ENCODE assay signal across 21 cellular contexts in genomic region chr6:33010356-33010755, GRCh38. TPM values are rescaled to one million over a fixed set of nuclear protein-coding genes. Genes with fewer than 3 reads are reported as not detected.
DNase-seq lines count a peak whose midpoint lies in the region; ATAC-seq and TF ChIP-seq lines count a peak whose summit lies in the region.
"Had no signal": no experiment of that assay in that cellular context is flagged by ENCODE, and none has a peak within 500 bp of the region (broad histone marks: within the 10 kb centered on the region; RNA-seq: fewer than 3 reads in every experiment).

No MANE protein-coding gene starts in this region.

- H3K27ac Mint-ChIP-seq in activated B cell treated with CpG ODN at 0.5 μM for 24 hours (peak overlapping the region; percentile 68), naive B cell (peak overlapping the region; percentile 57 to 98 (median 90)), type B pancreatic cell (no peak overlapping the region)

- H3K27ac ChIP-seq in BLaER1 (peak overlapping the region; percentile 82; the same call in 1 of the 2 replicates), HEK293 (ENCODE audit: extremely low read depth, low read depth, low read length) (no peak overlapping the region)
- H3K27ac ChIP-seq: KMS-11, SJSA1 had no signal

- H3K9me3 ChIP-seq in BLaER1 = no peaks in the 10 kb centered on the region
- no peaks in the 10 kb centered on the region for H3K9me3 ChIP-seq in HEK293 (ENCODE audit: control insufficient read depth, insufficient read depth, low read depth, low read length)
- H3K9me3 ChIP-seq: BE2C, SJSA1 had no signal

- TF ChIP-seq CTCF in HEK293 (tag by site-specific recombination; IDR thresholded peaks at IDR 0.05) = no peak
- TF ChIP-seq CTCF in activated B cell treated with CpG ODN at 0.5 μM for 24 hours (IDR thresholded peaks at IDR 0.05) = no peak
- no peak for TF ChIP-seq CTCF in type B pancreatic cell (conservative IDR thresholded peaks at IDR 0.05)

- no peaks in the 10 kb centered on the region for H4K20me1 ChIP-seq in BLaER1

- peaks cover 66% of the 10 kb centered on the region for H3K4me1 Mint-ChIP-seq in activated B cell treated with CpG ODN at 0.5 μM for 24 hours
- H3K4me1 Mint-ChIP-seq in naive B cell = peaks cover 51 to 64% (median 55%) of the 10 kb centered on the region in 3 donors
- peaks cover 14% of the 10 kb centered on the region for H3K4me1 Mint-ChIP-seq in type B pancreatic cell (ENCODE audit: unreplicated experiment)

- no peaks in the 10 kb centered on the region for H3K27me3 ChIP-seq in BLaER1

- intact Hi-C loops in activated B cell treated with CpG ODN at 0.5 μM for 24 hours (cut with micrococcal nuclease) = no loop called here

- CTCF ChIA-PET in HEK293 (lab: Yijun Ruan, JAX) = interaction anchor here (0.5 to 8.8 kb wide), 11 partner anchors 10 to 1240 kb away, joined by 3 to 106 read pairs (median 4); no protein-coding TSS in a partner anchor
- CTCF ChIA-PET in activated B cell treated with CpG ODN at 0.5 μM for 24 hours (lab: Charles Lee) = interaction anchor here (0.6 to 10.8 kb wide), 5 partner anchors 74 to 239 kb away, joined by 3 to 240 read pairs (median 5); no protein-coding TSS in a partner anchor

- H3K4me1 ChIP-seq in BLaER1 (peaks cover 38% of the 10 kb centered on the region), HEK293 (ENCODE audit: control insufficient read depth, insufficient read depth, low read length) (no peaks in the 10 kb centered on the region)
- H3K4me1 ChIP-seq: BE2C, SJSA1 had no signal

- POLR2A ChIA-PET in HEK293 (lab: Yijun Ruan, JAX) (interaction anchor here (1.1 kb wide), 1 partner anchor 26 kb away, joined by 3 read pairs; no protein-coding TSS in a partner anchor), activated B cell treated with CpG ODN at 0.5 μM for 24 hours (lab: Charles Lee) (interaction anchor here (0.6 to 28.8 kb wide), 9 partner anchors 8 to 172 kb away, joined by 3 to 2264 read pairs (median 5); partner anchors contain the start of genes BRD2, HLA-DPA1, HLA-DPB1 and TAP2)

- no peak overlapping the region for H3K4me3 Mint-ChIP-seq in activated B cell treated with CpG ODN at 0.5 μM for 24 hours
- peak overlapping the region in 3 of 8 donors; percentile 12 to 39 (median 28) for H3K4me3 Mint-ChIP-seq in naive B cell
- H3K4me3 Mint-ChIP-seq in type B pancreatic cell = no peak overlapping the region

- no peak for ATAC-seq in activated B cell treated with CpG ODN at 0.5 μM for 24 hours (ENCODE audit: low read depth)
- ATAC-seq in naive B cell (ENCODE audit: low read depth in 2 of 2) = no peak
- no peak for ATAC-seq in HG03196 (IDR thresholded peaks at IDR 0.05; ENCODE audit: unreplicated experiment)
- ATAC-seq: CD8-positive, alpha-beta T cell had no signal

- no peak overlapping the region for H3K9ac ChIP-seq in BLaER1
- H3K9ac ChIP-seq: KMS-11 had no signal

- no peaks in the 10 kb centered on the region for H3K9me3 Mint-ChIP-seq in activated B cell treated with CpG ODN at 0.5 μM for 24 hours
- H3K9me3 Mint-ChIP-seq in naive B cell = no peaks in the 10 kb centered on the region
- no peaks in the 10 kb centered on the region for H3K9me3 Mint-ChIP-seq in type B pancreatic cell
- H3K9me3 Mint-ChIP-seq: CD8-positive, alpha-beta T cell had no signal

- H3K36me3 Mint-ChIP-seq in activated B cell treated with CpG ODN at 0.5 μM for 24 hours (ENCODE audit: low read depth) = peaks cover 40% of the 10 kb centered on the region
- H3K36me3 Mint-ChIP-seq in naive B cell = peaks cover 6 to 38% of the 10 kb centered on the region in 2 donors
- H3K36me3 Mint-ChIP-seq in type B pancreatic cell = no peaks in the 10 kb centered on the region

- H3K27me3 Mint-ChIP-seq in activated B cell treated with CpG ODN at 0.5 μM for 24 hours = no peaks in the 10 kb centered on the region
- H3K27me3 Mint-ChIP-seq in naive B cell = no peaks in the 10 kb centered on the region
- H3K27me3 Mint-ChIP-seq in type B pancreatic cell = peaks cover 48% of the 10 kb centered on the region

- H3K4me3 ChIP-seq in BLaER1 = no peak overlapping the region
- no peak overlapping the region for H3K4me3 ChIP-seq in HEK293 (ENCODE audit: low read depth, low read length)
- H3K4me3 ChIP-seq: SJSA1 had no signal

- H3K36me3 ChIP-seq in BLaER1 (peaks cover 28% of the 10 kb centered on the region), HEK293 (ENCODE audit: control insufficient read depth in 2 of 2, insufficient read depth in 1 of 2, low read length in 2 of 2) (no peaks in the 10 kb centered on the region)
- H3K36me3 ChIP-seq: BE2C, SJSA1 had no signal

- DNase-seq in activated B cell treated with CpG ODN at 0.5 μM for 24 hours = no peak
- DNase-seq in naive B cell = no peak
- DNase-seq in SHP77 treated with DMSO at 0.1 percent for 48 hours (lab: John Stamatoyannopoulos, UW) = no peak
- no peak for DNase-seq in type B pancreatic cell (ENCODE audit: extremely low spot score, unreplicated experiment)
- no peak for DNase-seq in activated T-cell treated with anti-CD3 and anti-CD28 coated beads, Interleukin-2, amount 50 U/mL, for 1 hour
- DNase-seq: BE2C; CD8-positive, alpha-beta T cell; DMS53; EL; NCI-H1048; NCI-H1436 treated with DMSO at 0.1 percent for 48 hours; NCI-H2029; NCI-H2171; SW 1271 had no signal

- H3K4me2 ChIP-seq in BLaER1 = peak overlapping the region; percentile 90; the same call in 1 of the 2 replicates
- H3K4me2 ChIP-seq: KMS-11 had no signal

TF ChIP-seq in HEK293, 187 proteins besides CTCF, POLR2A, EP300 and RAD21:
- TF ChIP-seq ZNF350 (tag by site-specific recombination; IDR thresholded peaks at IDR 0.05) (no peak), ZNF16 (tag by site-specific recombination; IDR thresholded peaks at IDR 0.05; ENCODE audit: low read depth) (no peak), HOXA7 (CRISPR knock-in tag; IDR thresholded peaks at IDR 0.05; ENCODE audit: borderline replicate concordance) (no peak), ZBTB20 (tag by site-specific recombination; IDR thresholded peaks at IDR 0.05) (peak; percentile 66; the same call in 1 of the 2 replicates)

RNA-seq across cellular contexts. Expression of gene HLA-DOA, which starts 1.0 kb away (rescaled TPM):
- total RNA-seq in activated B cell treated with CpG ODN at 0.5 μM for 24 hours (153 and 167 TPM in 2 replicates), type B pancreatic cell (ENCODE audit: low replicate concordance) (0.52 and 2.5 TPM in 2 replicates)
- 100 to 1,000 TPM; 219 to 598 (median 388) TPM for polyA plus RNA-seq in naive B cell (ENCODE audit: low read depth in 6 of 6)
- total RNA-seq: A172, MCF 10A, SJSA1 had no signal

RNA-seq across cellular contexts. Expression of gene BRD2, which starts 42.0 kb away (rescaled TPM):
- total RNA-seq in activated B cell treated with CpG ODN at 0.5 μM for 24 hours = 347 and 370 TPM in 2 replicates
- 100 to 1,000 TPM in 1 of 6 donors, 10 to 100 TPM in 5; 26.9 to 148 (median 48.5) TPM for polyA plus RNA-seq in naive B cell (ENCODE audit: low read depth in 6 of 6)
- 212 and 241 TPM in 2 replicates for total RNA-seq in type B pancreatic cell (ENCODE audit: low replicate concordance)

RNA-seq across cellular contexts. Expression of gene HLA-DMA, which starts 57.5 kb away (rescaled TPM):
- total RNA-seq in activated B cell treated with CpG ODN at 0.5 μM for 24 hours = 371 and 387 TPM in 2 replicates
- 1,000 to 10,000 TPM; 1,101 to 1,557 (median 1,371) TPM for polyA plus RNA-seq in naive B cell (ENCODE audit: low read depth in 6 of 6)
- 1.5 and 2.0 TPM in 2 replicates for total RNA-seq in type B pancreatic cell (ENCODE audit: low replicate concordance)

Comparison
In these comparisons a context has a peak if more than half of its experiments do, and no peak if none do; other contexts are left out.
1. RNA of gene HLA-DOA, which starts 1.0 kb away (total RNA-seq): 153 to 167 TPM in activated B cell treated with CpG ODN at 0.5 μM for 24 hours; 0.52 to 2.5 TPM in type B pancreatic cell; every median in the first group is over 10 times any median in the second.
2. RNA of gene HLA-DMA, which starts 57.5 kb away (total RNA-seq): 371 to 387 TPM in activated B cell treated with CpG ODN at 0.5 μM for 24 hours; 1.5 to 2.0 TPM in type B pancreatic cell; every median in the first group is over 100 times any median in the second.